ENCODE assay signal across 8 cellular contexts in the genomic region with DNA sequence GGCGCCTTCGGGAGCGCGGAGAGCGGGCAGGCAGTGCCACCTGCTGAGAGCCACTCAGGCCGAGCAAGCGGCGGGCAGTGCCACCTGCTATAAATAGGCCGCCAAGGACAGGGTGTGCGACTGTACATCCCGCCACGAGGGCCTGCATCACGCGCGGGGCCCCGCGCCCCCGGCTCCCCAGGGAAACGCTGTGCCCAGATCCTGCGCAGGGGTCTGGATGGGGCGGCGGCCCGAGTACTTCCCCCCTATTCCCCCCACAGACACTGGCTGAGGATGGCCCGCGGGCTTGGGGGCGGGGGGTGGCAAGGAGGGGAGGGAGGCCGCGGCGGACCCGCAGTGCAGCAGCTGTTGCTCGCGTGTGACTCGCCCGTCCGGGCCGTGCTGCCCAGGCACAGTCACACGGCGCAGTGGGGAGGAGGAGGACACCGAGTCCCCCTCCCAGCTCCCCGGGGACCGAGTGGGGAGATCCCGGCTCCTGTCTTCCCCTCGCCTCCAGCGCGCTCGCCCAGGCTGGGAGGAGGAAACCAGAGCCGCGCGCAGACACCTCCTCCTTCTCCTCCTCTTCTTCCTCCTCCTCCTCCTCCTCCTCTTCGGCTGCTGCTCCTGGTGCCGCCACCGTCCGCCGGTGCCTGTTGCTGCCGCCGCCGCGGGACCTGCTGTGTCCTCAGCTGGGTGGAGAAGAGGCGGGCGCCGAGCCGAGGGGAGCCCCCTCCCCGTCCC. TPM values are rescaled to one million over a fixed set of nuclear protein-coding genes. Genes with fewer than 3 reads are reported as not detected.
DNase-seq lines count a peak whose midpoint lies in the region; ATAC-seq, FAIRE-seq and TF ChIP-seq lines count a peak whose summit lies in the region.

A gene with protein sequence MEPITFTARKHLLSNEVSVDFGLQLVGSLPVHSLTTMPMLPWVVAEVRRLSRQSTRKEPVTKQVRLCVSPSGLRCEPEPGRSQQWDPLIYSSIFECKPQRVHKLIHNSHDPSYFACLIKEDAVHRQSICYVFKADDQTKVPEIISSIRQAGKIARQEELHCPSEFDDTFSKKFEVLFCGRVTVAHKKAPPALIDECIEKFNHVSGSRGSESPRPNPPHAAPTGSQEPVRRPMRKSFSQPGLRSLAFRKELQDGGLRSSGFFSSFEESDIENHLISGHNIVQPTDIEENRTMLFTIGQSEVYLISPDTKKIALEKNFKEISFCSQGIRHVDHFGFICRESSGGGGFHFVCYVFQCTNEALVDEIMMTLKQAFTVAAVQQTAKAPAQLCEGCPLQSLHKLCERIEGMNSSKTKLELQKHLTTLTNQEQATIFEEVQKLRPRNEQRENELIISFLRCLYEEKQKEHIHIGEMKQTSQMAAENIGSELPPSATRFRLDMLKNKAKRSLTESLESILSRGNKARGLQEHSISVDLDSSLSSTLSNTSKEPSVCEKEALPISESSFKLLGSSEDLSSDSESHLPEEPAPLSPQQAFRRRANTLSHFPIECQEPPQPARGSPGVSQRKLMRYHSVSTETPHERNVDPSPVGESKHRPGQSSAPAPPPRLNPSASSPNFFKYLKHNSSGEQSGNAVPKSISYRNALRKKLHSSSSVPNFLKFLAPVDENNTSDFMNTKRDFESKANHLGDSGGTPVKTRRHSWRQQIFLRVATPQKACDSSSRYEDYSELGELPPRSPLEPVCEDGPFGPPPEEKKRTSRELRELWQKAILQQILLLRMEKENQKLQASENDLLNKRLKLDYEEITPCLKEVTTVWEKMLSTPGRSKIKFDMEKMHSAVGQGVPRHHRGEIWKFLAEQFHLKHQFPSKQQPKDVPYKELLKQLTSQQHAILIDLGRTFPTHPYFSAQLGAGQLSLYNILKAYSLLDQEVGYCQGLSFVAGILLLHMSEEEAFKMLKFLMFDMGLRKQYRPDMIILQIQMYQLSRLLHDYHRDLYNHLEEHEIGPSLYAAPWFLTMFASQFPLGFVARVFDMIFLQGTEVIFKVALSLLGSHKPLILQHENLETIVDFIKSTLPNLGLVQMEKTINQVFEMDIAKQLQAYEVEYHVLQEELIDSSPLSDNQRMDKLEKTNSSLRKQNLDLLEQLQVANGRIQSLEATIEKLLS (N-terminal part only) (plus strand): TSS at position 584 of the 720 bp plus-strand sequence. CDS start 11,012 bp downstream, outside the sequence.

- no peak within 1 kb of the TSS; the same call in 1 of the 2 replicates for H3K9ac ChIP-seq in HUES48 (ENCODE audit: low read depth, low read length)
- peak within 1 kb of the TSS; percentile 15 for H3K9ac ChIP-seq in astrocyte (ENCODE audit: low read length)
- H3K9ac ChIP-seq in iPS-15b (ENCODE audit: low read depth, low read length): peak within 1 kb of the TSS; percentile 32
- H3K9ac ChIP-seq in skeletal muscle tissue (ENCODE audit: low read depth in 1 of 3, low read length in 3 of 3): peak within 1 kb of the TSS; percentile 63 to 86 (median 76)

- H3K4me2 ChIP-seq in astrocyte (ENCODE audit: low read length): peak within 1 kb of the TSS; percentile 88

- H3K36me3 Mint-ChIP-seq in Caco-2 (ENCODE audit: insufficient read depth, unreplicated experiment): no peaks in the 10 kb centered on the region
- peaks cover 5% of the 10 kb centered on the region for H3K36me3 Mint-ChIP-seq in T-cell
- H3K36me3 Mint-ChIP-seq in astrocyte (ENCODE audit: low read depth, unreplicated experiment): no peaks in the 10 kb centered on the region

- H3K4me3 Mint-ChIP-seq in Caco-2 (ENCODE audit: unreplicated experiment) (peak within 1 kb of the TSS; percentile 57), T-cell (peak within 1 kb of the TSS; percentile 87 to 96 (median 88)), astrocyte (ENCODE audit: unreplicated experiment) (peak within 1 kb of the TSS; percentile 82)

- DNase-seq in Caco-2 (no peak), T-cell (peak in 31 of 34 experiments; percentile 3 to 46 (median 21)), astrocyte (ENCODE audit: low read depth) (no peak), COLO829 (ENCODE audit: low spot score) (no peak)

- H3K27me3 Mint-ChIP-seq in Caco-2 (ENCODE audit: insufficient read depth, unreplicated experiment): peaks cover 19% of the 10 kb centered on the region
- no peaks in the 10 kb centered on the region for H3K27me3 Mint-ChIP-seq in T-cell
- peaks cover 59% of the 10 kb centered on the region for H3K27me3 Mint-ChIP-seq in astrocyte (ENCODE audit: low read depth, unreplicated experiment)

- H3K27ac Mint-ChIP-seq in Caco-2 (ENCODE audit: unreplicated experiment) (no peak within 1 kb of the TSS), T-cell (peak within 1 kb of the TSS; percentile 93 to 94), astrocyte (ENCODE audit: unreplicated experiment) (no peak within 1 kb of the TSS)

- no peak for FAIRE-seq in astrocyte (lab: Jason Lieb, UNC)

- H3K36me3 ChIP-seq in Caco-2 (ENCODE audit: control insufficient read depth, insufficient read depth, low read length) (no peaks in the 10 kb centered on the region), HUES48 (ENCODE audit: control insufficient read depth, insufficient read depth, low read length) (no peaks in the 10 kb centered on the region), astrocyte (ENCODE audit: insufficient read depth, low read length) (no peaks in the 10 kb centered on the region), iPS-15b (ENCODE audit: control insufficient read depth, insufficient read depth, low read length) (no peaks in the 10 kb centered on the region), skeletal muscle tissue (ENCODE audit: control insufficient read depth in 3 of 3, insufficient read depth in 3 of 3, low read length in 3 of 3) (no peaks in the 10 kb centered on the region)

- H3K4me1 ChIP-seq in Caco-2 (no peaks in the 10 kb centered on the region), HUES48 (ENCODE audit: control insufficient read depth, insufficient read depth, low read length) (peaks cover 12% of the 10 kb centered on the region; the same call in 1 of the 2 replicates), astrocyte (ENCODE audit: insufficient read depth, low read length) (peaks cover 8% of the 10 kb centered on the region), iPS-15b (ENCODE audit: control insufficient read depth, insufficient read depth, low read length) (no peaks in the 10 kb centered on the region), skeletal muscle tissue (ENCODE audit: control insufficient read depth in 3 of 3, insufficient read depth in 3 of 3, low read length in 3 of 3) (peaks cover 9 to 13% (median 12%) of the 10 kb centered on the region in 3 donors)

- no peaks in the 10 kb centered on the region for H3K4me1 Mint-ChIP-seq in Caco-2 (ENCODE audit: low read depth, unreplicated experiment)
- peaks cover 36 to 47% (median 46%) of the 10 kb centered on the region in 3 donors for H3K4me1 Mint-ChIP-seq in T-cell
- H3K4me1 Mint-ChIP-seq in astrocyte (ENCODE audit: low read depth, unreplicated experiment): no peaks in the 10 kb centered on the region

- BruUV-seq in Caco-2 (replicated peaks; lab: Mats Ljungman, UMichigan): no TSS peak

- peak; percentile 30 for ATAC-seq in GM21367 (IDR thresholded peaks at IDR 0.05; ENCODE audit: unreplicated experiment)
- peak; percentile 45 to 56 (median 48) for ATAC-seq in T-cell (replicated peaks in 1 of 4)

- no peaks in the 10 kb centered on the region for H3K9me3 ChIP-seq in Caco-2
- no peaks in the 10 kb centered on the region for H3K9me3 ChIP-seq in HUES48 (ENCODE audit: control insufficient read depth, insufficient read depth, low read length)
- no peaks in the 10 kb centered on the region for H3K9me3 ChIP-seq in astrocyte (ENCODE audit: insufficient read depth, low read depth, low read length)
- H3K9me3 ChIP-seq in iPS-15b (ENCODE audit: control insufficient read depth, insufficient read depth, low read length): no peaks in the 10 kb centered on the region
- H3K9me3 ChIP-seq in skeletal muscle tissue (ENCODE audit: control insufficient read depth in 3 of 3, low read length in 3 of 3): no peaks in the 10 kb centered on the region

- POLR2A ChIA-PET in Caco-2 (lab: Charles Lee) (no interaction called here), T-cell (lab: Charles Lee) (interaction anchor here in 1 of 2 donors (0.6 to 1.0 kb wide), 2 partner anchors 64 to 1606 kb away, joined by 3 to 5 read pairs; a partner anchor contains a TSS)

- no peaks in the 10 kb centered on the region; the same call in 1 of the 2 replicates for H3K27me3 ChIP-seq in Caco-2 (replicated peaks; ENCODE audit: control insufficient read depth, insufficient read depth, low read length)
- peaks cover 59% of the 10 kb centered on the region for H3K27me3 ChIP-seq in HUES48 (ENCODE audit: control insufficient read depth, insufficient read depth, low read length)
- peaks cover 22% of the 10 kb centered on the region for H3K27me3 ChIP-seq in astrocyte (ENCODE audit: insufficient read depth, low read length)
- peaks cover 51% of the 10 kb centered on the region for H3K27me3 ChIP-seq in iPS-15b (ENCODE audit: control insufficient read depth, insufficient read depth, low read length)
- no peaks in the 10 kb centered on the region for H3K27me3 ChIP-seq in skeletal muscle tissue (ENCODE audit: control insufficient read depth in 3 of 3, insufficient read depth in 3 of 3, low read length in 3 of 3)

- H3K27ac ChIP-seq in HUES48 (ENCODE audit: low read depth, low read length): no peak within 1 kb of the TSS
- no peak within 1 kb of the TSS for H3K27ac ChIP-seq in astrocyte (ENCODE audit: low read depth, low read length)
- peak within 1 kb of the TSS; percentile 80 for H3K27ac ChIP-seq in skeletal muscle tissue (ENCODE audit: low read depth, low read length)

- CTCF ChIA-PET in Caco-2 (lab: Charles Lee) (interaction anchor here (0.6 kb wide), 1 partner anchor 456 kb away, joined by 3 read pairs; no protein-coding TSS in a partner anchor), T-cell (lab: Charles Lee) (interaction anchor here (0.6 to 1.2 kb wide), 3 partner anchors 83 to 152 kb away, joined by 3 to 6 read pairs (median 4); no protein-coding TSS in a partner anchor)

- no peaks in the 10 kb centered on the region for H3K9me3 Mint-ChIP-seq in Caco-2 (ENCODE audit: unreplicated experiment)
- H3K9me3 Mint-ChIP-seq in T-cell: no peaks in the 10 kb centered on the region
- no peaks in the 10 kb centered on the region for H3K9me3 Mint-ChIP-seq in astrocyte (ENCODE audit: unreplicated experiment)

- TF ChIP-seq CTCF in Caco-2 (IDR thresholded peaks at IDR 0.05; ENCODE audit: insufficient read depth in 1 of 2, low read depth in 1 of 2, low read length in 1 of 2, severe bottlenecking in 1 of 2, unreplicated experiment in 1 of 2): no peak
- TF ChIP-seq CTCF in astrocyte (IDR thresholded peaks at IDR 0.05; ENCODE audit: insufficient read depth, low read depth, low read length): no peak

- peak within 1 kb of the TSS; percentile 55 for H3K4me3 ChIP-seq in Caco-2 (ENCODE audit: low read depth, low read length)
- peak within 1 kb of the TSS; percentile 72 for H3K4me3 ChIP-seq in HUES48 (ENCODE audit: low read depth, low read length)
- peak within 1 kb of the TSS; percentile 62 for H3K4me3 ChIP-seq in astrocyte (ENCODE audit: insufficient read depth, low read depth, low read length)
- H3K4me3 ChIP-seq in iPS-15b (ENCODE audit: low read depth, low read length): peak within 1 kb of the TSS; percentile 70
- H3K4me3 ChIP-seq in skeletal muscle tissue (ENCODE audit: low read length in 3 of 3): peak within 1 kb of the TSS; percentile 70 to 80 (median 78)

- H2AFZ ChIP-seq in astrocyte (ENCODE audit: low read depth, low read length): peak within 1 kb of the TSS; percentile 75

- no peaks in the 10 kb centered on the region for H3K79me2 ChIP-seq in astrocyte (ENCODE audit: insufficient read depth, low read length)

- intact Hi-C loops in Caco-2 (cut with micrococcal nuclease; ENCODE audit: unreplicated experiment): loop anchor here (5.0 kb wide), 1 partner anchor 147 kb away; no protein-coding TSS in a partner anchor

- no peaks in the 10 kb centered on the region for H4K20me1 ChIP-seq in astrocyte (ENCODE audit: insufficient read depth, low read length)

RNA-seq across cellular contexts. Expression of the gene that starts here (rescaled TPM):
- total RNA-seq in Caco-2 (2022) (26.0 and 28.5 TPM in 2 replicates), T-cell (10 to 100 TPM; 46.3 to 58.1 (median 47.6) TPM), astrocyte (54.5 and 59.8 TPM in 2 replicates), skeletal muscle tissue (54.3 TPM)

Comparison
In these comparisons a context has a peak if more than half of its experiments do, and no peak if none do; other contexts are left out.
1. DNase-seq: peak in T-cell (31 of 34); none in Caco-2 (0 of 2), astrocyte (single experiment) and COLO829 (single experiment).
2. H3K27ac Mint-ChIP-seq: peak in T-cell (2 of 2); none in Caco-2 (single experiment) and astrocyte (single experiment).
3. Peak in every context shown above with its lines, with median percentiles within 50 percentile points of each other: H3K4me3 ChIP-seq and H3K4me3 Mint-ChIP-seq.